Comparison of ENCODE assay signal across 7 cellular contexts in genomic region chr20:53652090-53652858, GRCh38. TPM values are rescaled to one million over a fixed set of nuclear protein-coding genes. Genes with fewer than 3 reads are reported as not detected.
A peak's percentile ranks its signal among the peaks of the same experiment; 100 is the strongest.
DNase-seq lines count a peak whose midpoint lies in the region; ATAC-seq and TF ChIP-seq lines count a peak whose summit lies in the region.

No MANE protein-coding gene starts in this region.

- H3K27ac Mint-ChIP-seq in natural killer cell: peak overlapping the region; percentile 86 to 87

- H3K4me3 Mint-ChIP-seq in natural killer cell: peak overlapping the region; percentile 63

- CTCF ChIA-PET in IMR-90 (lab: Yijun Ruan, JAX): no interaction called here

- peak overlapping the region; percentile 33; the same call in 1 of the 2 replicates for H3K4me2 ChIP-seq in IMR-90 (ENCODE audit: low read depth, low read length)

- no peaks in the 10 kb centered on the region for H3K9me1 ChIP-seq in IMR-90 (ENCODE audit: insufficient read depth, low read length)

- no peaks in the 10 kb centered on the region for H3K9me3 Mint-ChIP-seq in natural killer cell

- H2AFZ ChIP-seq in IMR-90 (replicated peaks; ENCODE audit: low read length, poor library complexity): no peak overlapping the region

- H4K20me1 ChIP-seq in IMR-90 (ENCODE audit: insufficient read depth, low read length): no peaks in the 10 kb centered on the region

- peak overlapping the region; percentile 80 for H2BK120ac ChIP-seq in IMR-90 (ENCODE audit: low read depth, low read length)

- in situ Hi-C loops in IMR-90 (cut with MboI; ENCODE audit: low sequenced_read_pairs): no loop called here

- H3K4me1 Mint-ChIP-seq in natural killer cell: peaks cover 22 to 29% of the 10 kb centered on the region in 2 donors

- POLR2A ChIA-PET in IMR-90 (lab: Charles Lee; ENCODE audit: unreplicated experiment): no interaction called here

- H3K4me1 ChIP-seq in IMR-90 (ENCODE audit: control insufficient read depth, insufficient read depth, low read length): peaks cover 18% of the 10 kb centered on the region
- peaks cover 46% of the 10 kb centered on the region for H3K4me1 ChIP-seq in adipocyte (ENCODE audit: control insufficient read depth, insufficient read depth, low read length)

- H3K18ac ChIP-seq in IMR-90 (ENCODE audit: low read depth, low read length): peak overlapping the region; percentile 79; the same call in 1 of the 2 replicates

- no peak overlapping the region for H2AK9ac ChIP-seq in IMR-90 (replicated peaks; ENCODE audit: low read depth, low read length, poor library complexity)

- intact Hi-C loops in IMR-90 (cut with micrococcal nuclease) (no loop called here), natural killer cell (cut with micrococcal nuclease) (no loop called here)

- H2AK5ac ChIP-seq in IMR-90 (ENCODE audit: low read depth, low read length): no peak overlapping the region

- H3K56ac ChIP-seq in IMR-90 (ENCODE audit: extremely low read depth, insufficient read depth, low read length): no peak overlapping the region

- H4K91ac ChIP-seq in IMR-90 (ENCODE audit: insufficient read depth, low read depth, low read length): no peak overlapping the region

- H3K27me3 ChIP-seq in IMR-90 (ENCODE audit: control insufficient read depth, insufficient read depth, low read length) (no peaks in the 10 kb centered on the region), adipocyte (replicated peaks; ENCODE audit: control insufficient read depth, insufficient read depth, low read length) (no peaks in the 10 kb centered on the region)

- TF ChIP-seq CTCF in IMR-90 (conservative IDR thresholded peaks at IDR 0.05; ENCODE audit: low read depth, low read length): no peak
- no peak for TF ChIP-seq CTCF in natural killer cell (IDR thresholded peaks at IDR 0.05)

- no peak overlapping the region for H3K4me3 ChIP-seq in IMR-90 (ENCODE audit: insufficient read depth, low read depth, low read length)
- H3K4me3 ChIP-seq in adipocyte (ENCODE audit: low read length): peak overlapping the region; percentile 8

- peak overlapping the region; percentile 23; the same call in 1 of the 2 replicates for H3K23ac ChIP-seq in IMR-90 (ENCODE audit: low read depth, low read length)

- no peak for TF ChIP-seq POLR2A in IMR-90 (IDR thresholded peaks at IDR 0.05; ENCODE audit: low read depth, low read length)

- peak overlapping the region in 1 of 2 experiments; percentile 59; a peak in 1 of 4 replicates for H4K8ac ChIP-seq in IMR-90 (ENCODE audit: low read depth in 2 of 2, low read length in 2 of 2)

- dilution Hi-C loops in IMR-90 (cut with HindIII; ENCODE audit: low sequenced_read_pairs, unreplicated experiment): no loop called here

- BruUV-seq in IMR-90 (replicated peaks; lab: Mats Ljungman, UMichigan): no TSS peak

- H3K36me3 ChIP-seq in IMR-90 (ENCODE audit: control insufficient read depth, insufficient read depth, low read length) (no peaks in the 10 kb centered on the region), adipocyte (ENCODE audit: control insufficient read depth, insufficient read depth, low read length, severe bottlenecking) (no peaks in the 10 kb centered on the region)

- WGBS in IMR-90 (ENCODE audit: extremely low coverage in 2 of 2, insufficient read length in 1 of 2), 2 experiments: no CpG with 5 or more reads among the region's 7 CpGs

- peak overlapping the region; percentile 54 for H2BK5ac ChIP-seq in IMR-90 (ENCODE audit: low read depth, low read length, poor library complexity, severe bottlenecking)

- peak overlapping the region; percentile 24; the same call in 1 of the 2 replicates for H3K4ac ChIP-seq in IMR-90 (ENCODE audit: low read depth, low read length)

- 0 out of 2 replicates have a peak overlapping the region, but pooled peaks have one; percentile 17 for H3K14ac ChIP-seq in IMR-90 (replicated peaks; ENCODE audit: low read depth, low read length)

- TF ChIP-seq RAD21 in IMR-90 (IDR thresholded peaks at IDR 0.05; ENCODE audit: low read length): no peak

- no peaks in the 10 kb centered on the region for H3K36me3 Mint-ChIP-seq in natural killer cell

- peak overlapping the region; percentile 15; the same call in 2 of the 3 replicates for H2BK15ac ChIP-seq in IMR-90 (ENCODE audit: low read depth, low read length)

- H3K79me1 ChIP-seq in IMR-90 (ENCODE audit: low read depth in 1 of 2, low read length in 2 of 2): no peaks in the 10 kb centered on the region

- H3K9ac ChIP-seq in IMR-90 (ENCODE audit: low read depth, low read length) (no peak overlapping the region), adipocyte (ENCODE audit: low read length) (peak overlapping the region; percentile 33)

- H3K27ac ChIP-seq in IMR-90 (ENCODE audit: insufficient read depth, low read length): no peak overlapping the region

- H3K27me3 Mint-ChIP-seq in natural killer cell (ENCODE audit: low read depth in 2 of 2): no peaks in the 10 kb centered on the region

- H2BK20ac ChIP-seq in IMR-90 (ENCODE audit: low read depth, low read length): peak overlapping the region; percentile 42; the same call in 1 of the 2 replicates

- no peaks in the 10 kb centered on the region for H3K9me3 ChIP-seq in IMR-90 (ENCODE audit: control insufficient read depth, insufficient read depth, low read length)
- H3K9me3 ChIP-seq in adipocyte (ENCODE audit: control insufficient read depth, low read length): no peaks in the 10 kb centered on the region

- no peak overlapping the region for H4K5ac ChIP-seq in IMR-90 (ENCODE audit: low read depth, low read length)

- ATAC-seq in GM18519 (IDR thresholded peaks at IDR 0.05; ENCODE audit: low FRiP score, unreplicated experiment) (peak; percentile 62), GM21717 (IDR thresholded peaks at IDR 0.05; ENCODE audit: unreplicated experiment) (peak; percentile 57), IMR-90 (ENCODE audit: low read depth) (no peak), natural killer cell (peak; percentile 78 to 89 (median 80))

- peak; percentile 28 for DNase-seq in IMR-90
- DNase-seq in adipocyte (ENCODE audit: low read depth): peak; percentile 41
- DNase-seq in natural killer cell: no peak
- DNase-seq in NCI-H446 treated with DMSO at 0.1 percent for 48 hours (lab: John Stamatoyannopoulos, UW): no peak
- no peak for DNase-seq in mesenteric fat pad (ENCODE audit: low spot score)

TF ChIP-seq in IMR-90, 13 proteins besides CTCF, POLR2A, EP300 and RAD21:
- TF ChIP-seq USF2 (IDR thresholded peaks at IDR 0.05; ENCODE audit: low read depth, low read length) (no peak), MXI1 (IDR thresholded peaks at IDR 0.05; ENCODE audit: borderline replicate concordance, low read depth, low read length) (no peak), CEBPB (IDR thresholded peaks at IDR 0.05; ENCODE audit: low read depth, low read length) (peak; percentile 87), RCOR1 (IDR thresholded peaks at IDR 0.05; ENCODE audit: insufficient replicate concordance, low read length) (no peak), NFE2L2 (IDR thresholded peaks at IDR 0.05; ENCODE audit: low read depth, low read length) (no peak), CHD1 (IDR thresholded peaks at IDR 0.05; ENCODE audit: low read depth, low read length) (no peak), MAZ (IDR thresholded peaks at IDR 0.05; ENCODE audit: borderline replicate concordance, low read depth, low read length) (no peak)
TF ChIP-seq in IMR-90: peak in this region for 1.

RNA-seq across cellular contexts. Expression of gene ZNF217, which starts 58.6 kb away (rescaled TPM):
- total RNA-seq in IMR-90 (2012; rRNA removed): 25.8 and 27.8 TPM in 2 replicates
- 6.9 and 9.1 TPM in 2 replicates for polyA plus RNA-seq in IMR-90 (2012; rRNA removed)
- polyA plus RNA-seq in IMR-90 (2012; cell fraction: cytosol; rRNA removed): 2.4 and 4.1 TPM in 2 replicates
- polyA plus RNA-seq in IMR-90 (2012; cell fraction: nucleus; rRNA removed; ENCODE audit: low replicate concordance): 3.4 and 8.6 TPM in 2 replicates
- 10 to 100 TPM; 56.1 to 69.1 (median 59.0) TPM for total RNA-seq in natural killer cell
- 61.4 TPM for total RNA-seq in mesenteric fat pad

Comparison
In these comparisons a context has a peak if more than half of its experiments do, and no peak if none do; other contexts are left out.
1. DNase-seq: peak in IMR-90 (single experiment) and adipocyte (single experiment); none in natural killer cell (single experiment), NCI-H446 treated with DMSO at 0.1 percent for 48 hours (single experiment) and mesenteric fat pad (single experiment).